20 cellular contexts compared by ENCODE assay signal in genomic region chr15:27665002-27665401, GRCh38.
DNase-seq lines count a peak whose midpoint lies in the region; ATAC-seq, FAIRE-seq and TF ChIP-seq lines count a peak whose summit lies in the region.
"Had no signal": no experiment of that assay in that cellular context is flagged by ENCODE, and none has a peak within 500 bp of the region (broad histone marks: within the 10 kb centered on the region; RNA-seq: fewer than 3 reads in every experiment).

No MANE protein-coding gene starts in this region.

- H3K4me3 ChIP-seq in right lobe of liver, result no peak overlapping the region
- no peak overlapping the region for H3K4me3 ChIP-seq in HepG2 (replicated peaks in 1 of 3; ENCODE audit: insufficient read depth in 1 of 3, low read depth in 2 of 3, low read length in 3 of 3)
- H3K4me3 ChIP-seq: SJSA1 had no signal

- H3K27ac ChIP-seq in right lobe of liver (no peak overlapping the region), HepG2 (ENCODE audit: extremely low read length, insufficient read depth, low read length) (no peak overlapping the region)
- H3K27ac ChIP-seq: SJSA1 had no signal

- intact Hi-C loops in right lobe of liver (cut with DNase I) (no loop called here), HepG2 (cut with micrococcal nuclease; ENCODE audit: unreplicated experiment) (no loop called here)
- intact Hi-C loops in activated T-helper 2 cell treated with anti-CD3 and anti-CD28 coated beads, Interferon-gamma antibody, Interleukin-2, Interleukin-4, amounts not matched to agents 10 μg/mL and 5 μg/mL and 100 μg/mL, durations not matched to agents 14 hours and 24 hours and 36 hours (cut with micrococcal nuclease), result no loop called here

- H3K9ac ChIP-seq in HepG2 (ENCODE audit: insufficient read depth, low read depth, low read length), result no peak overlapping the region

- no peaks in the 10 kb centered on the region for H3K27me3 Mint-ChIP-seq in natural killer cell treated with Interleukin-12 subunit alpha and Interleukin-12 subunit beta and Interleukin-15 and Interleukin-18, amount 100 ng/mL, for 72 hours
- H3K27me3 Mint-ChIP-seq in activated T-helper 2 cell treated with anti-CD3 and anti-CD28 coated beads, Interferon-gamma antibody, Interleukin-2, Interleukin-4, amounts not matched to agents 10 μg/mL and 5 μg/mL and 100 μg/mL, durations not matched to agents 14 hours and 24 hours and 36 hours (ENCODE audit: low read depth), result no peaks in the 10 kb centered on the region

- peak overlapping the region in 1 of 2 donors; percentile 28 for H3K27ac Mint-ChIP-seq in natural killer cell treated with Interleukin-12 subunit alpha and Interleukin-12 subunit beta and Interleukin-15 and Interleukin-18, amount 100 ng/mL, for 72 hours
- H3K27ac Mint-ChIP-seq in activated T-helper 2 cell treated with anti-CD3 and anti-CD28 coated beads, Interferon-gamma antibody, Interleukin-2, Interleukin-4, amounts not matched to agents 10 μg/mL and 5 μg/mL and 100 μg/mL, durations not matched to agents 14 hours and 24 hours and 36 hours, result no peak overlapping the region

- POLR2A ChIA-PET in HepG2 (lab: Yijun Ruan, JAX), result no interaction called here

- no peaks in the 10 kb centered on the region for H3K36me3 Mint-ChIP-seq in natural killer cell treated with Interleukin-12 subunit alpha and Interleukin-12 subunit beta and Interleukin-15 and Interleukin-18, amount 100 ng/mL, for 72 hours
- no peaks in the 10 kb centered on the region for H3K36me3 Mint-ChIP-seq in activated T-helper 2 cell treated with anti-CD3 and anti-CD28 coated beads, Interferon-gamma antibody, Interleukin-2, Interleukin-4, amounts not matched to agents 10 μg/mL and 5 μg/mL and 100 μg/mL, durations not matched to agents 14 hours and 24 hours and 36 hours (ENCODE audit: low read depth)

- H3K36me3 ChIP-seq in right lobe of liver (no peaks in the 10 kb centered on the region), HepG2 (replicated peaks in 1 of 2; ENCODE audit: control insufficient read depth in 1 of 2, insufficient read depth in 2 of 2, low read length in 2 of 2) (no peaks in the 10 kb centered on the region)
- H3K36me3 ChIP-seq: SJSA1 had no signal

- H3K79me2 ChIP-seq in HepG2 (ENCODE audit: insufficient read depth, low read length), result no peaks in the 10 kb centered on the region

- H3K9me3 ChIP-seq in right lobe of liver, result no peaks in the 10 kb centered on the region
- no peaks in the 10 kb centered on the region for H3K9me3 ChIP-seq in HepG2 (ENCODE audit: low read length)

- TF ChIP-seq CTCF in right lobe of liver (IDR thresholded peaks at IDR 0.05), result no peak
- no peak for TF ChIP-seq CTCF in HepG2 (CRISPR knock-in tag; IDR thresholded peaks at IDR 0.05)

- 40% methylated on average over 4 of the region's 5 CpGs for WGBS in right lobe of liver (ENCODE audit: insufficient coverage, low coverage, low lambda C conversion rate, missing lambda C conversion rate)
- WGBS in HepG2 (ENCODE audit: low lambda C conversion rate), result 36% methylated on average over 5 of the region's 5 CpGs

- no peaks in the 10 kb centered on the region for H4K20me1 ChIP-seq in HepG2 (ENCODE audit: insufficient read depth, low read length)

- no peak for TF ChIP-seq RAD21 in HepG2 (CRISPR knock-in tag; IDR thresholded peaks at IDR 0.05)

- peak; percentile 38 to 70 (median 62) for ATAC-seq in right lobe of liver
- no peak for ATAC-seq in HepG2
- ATAC-seq in natural killer cell treated with Interleukin-12 subunit alpha and Interleukin-12 subunit beta and Interleukin-15 and Interleukin-18, amount 100 ng/mL, for 72 hours, result peak in 1 of 2 donors; percentile 41
- ATAC-seq: Right ventricle myocardium inferior had no signal

- TF ChIP-seq POLR2A in right lobe of liver (IDR thresholded peaks at IDR 0.05) (no peak), HepG2 (IDR thresholded peaks at IDR 0.05; ENCODE audit: insufficient read depth in 1 of 2, low read depth in 2 of 2, low read length in 2 of 2) (no peak)

- H3K9me3 Mint-ChIP-seq in natural killer cell treated with Interleukin-12 subunit alpha and Interleukin-12 subunit beta and Interleukin-15 and Interleukin-18, amount 100 ng/mL, for 72 hours, result peaks cover 16% of the 10 kb centered on the region
- peaks cover 16% of the 10 kb centered on the region for H3K9me3 Mint-ChIP-seq in activated T-helper 2 cell treated with anti-CD3 and anti-CD28 coated beads, Interferon-gamma antibody, Interleukin-2, Interleukin-4, amounts not matched to agents 10 μg/mL and 5 μg/mL and 100 μg/mL, durations not matched to agents 14 hours and 24 hours and 36 hours

- peaks cover 0 to 17% of the 10 kb centered on the region in 2 donors for H3K4me1 Mint-ChIP-seq in natural killer cell treated with Interleukin-12 subunit alpha and Interleukin-12 subunit beta and Interleukin-15 and Interleukin-18, amount 100 ng/mL, for 72 hours (ENCODE audit: low read depth in 2 of 2)
- H3K4me1 Mint-ChIP-seq in activated T-helper 2 cell treated with anti-CD3 and anti-CD28 coated beads, Interferon-gamma antibody, Interleukin-2, Interleukin-4, amounts not matched to agents 10 μg/mL and 5 μg/mL and 100 μg/mL, durations not matched to agents 14 hours and 24 hours and 36 hours (ENCODE audit: low read depth), result no peaks in the 10 kb centered on the region

- no peak for FAIRE-seq in HepG2 (lab: Jason Lieb, UNC)
- FAIRE-seq: A204.1, RCC 7860 had no signal

- H3K4me3 Mint-ChIP-seq in natural killer cell treated with Interleukin-12 subunit alpha and Interleukin-12 subunit beta and Interleukin-15 and Interleukin-18, amount 100 ng/mL, for 72 hours, result peak overlapping the region; percentile 43
- H3K4me3 Mint-ChIP-seq in activated T-helper 2 cell treated with anti-CD3 and anti-CD28 coated beads, Interferon-gamma antibody, Interleukin-2, Interleukin-4, amounts not matched to agents 10 μg/mL and 5 μg/mL and 100 μg/mL, durations not matched to agents 14 hours and 24 hours and 36 hours (ENCODE audit: low read depth), result no peak overlapping the region
- H3K4me3 Mint-ChIP-seq: H9 had no signal

- in situ Hi-C loops in HepG2 (cut with HindIII; ENCODE audit: extremely low pct_ligation_motif_present, low pct_unique_long_range_greater_than_20kb), result no loop called here

- no peaks in the 10 kb centered on the region for H3K27me3 ChIP-seq in right lobe of liver
- no peaks in the 10 kb centered on the region; a peak in 1 of 5 replicates for H3K27me3 ChIP-seq in HepG2 (ENCODE audit: control insufficient read depth in 1 of 2, insufficient read depth in 2 of 2, low read length in 2 of 2)

- CTCF ChIA-PET in HepG2 (lab: Yijun Ruan, JAX; ENCODE audit: low intra/inter-chr PET ratio, low total read pairs), result no interaction called here

- no TSS peak for BruUV-seq in HepG2 (replicated peaks; lab: Mats Ljungman, UMichigan)

- DNase-seq in right lobe of liver, result no peak
- no peak for DNase-seq in HepG2 (ENCODE audit: low spot score)
- peak; percentile 44 for DNase-seq in OCI-M1 (lab: John Stamatoyannopoulos, UW)
- DNase-seq in natural killer cell treated with Interleukin-12 subunit alpha and Interleukin-12 subunit beta and Interleukin-15 and Interleukin-18, amount 100 ng/mL, for 72 hours (ENCODE audit: low spot score), result no peak
- no peak for DNase-seq in SKM-1 treated with dmso at 0.1 percent for 144 hours (lab: John Stamatoyannopoulos, UW; ENCODE audit: unreplicated experiment)
- DNase-seq in activated T-helper 2 cell treated with anti-CD3 and anti-CD28 coated beads, Interferon-gamma antibody, Interleukin-2, Interleukin-4, amounts not matched to agents 10 μg/mL and 5 μg/mL and 100 μg/mL, durations not matched to agents 14 hours and 24 hours and 36 hours (ENCODE audit: low spot score), result no peak
- no peak for DNase-seq in COLO668 (lab: John Stamatoyannopoulos, UW; ENCODE audit: unreplicated experiment)
- DNase-seq: COR-L47, DMS79, H9, KG1, NCI-H1092 treated with DMSO at 0.1 percent for 48 hours, NCI-H2029 treated with DMSO at 0.1 percent for 48 hours, NCI-H226, NCI-H524, NCI-H82 had no signal

- H3K4me1 ChIP-seq in right lobe of liver (no peaks in the 10 kb centered on the region), HepG2 (ENCODE audit: insufficient read depth, low read length) (peaks cover 6% of the 10 kb centered on the region; the same call in 1 of the 2 replicates)
- H3K4me1 ChIP-seq: SJSA1 had no signal

- no peak for TF ChIP-seq EP300 in HepG2 (IDR thresholded peaks at IDR 0.05; ENCODE audit: low read depth in 2 of 2, low read length in 2 of 2)
- TF ChIP-seq EP300 in HepG2 (CRISPR knock-in tag; IDR thresholded peaks at IDR 0.05; ENCODE audit: borderline replicate concordance), result no peak

- H2AFZ ChIP-seq in HepG2 (ENCODE audit: low read length), result no peak overlapping the region

- no peak overlapping the region for H3K4me2 ChIP-seq in HepG2 (ENCODE audit: low read depth, low read length)

TF ChIP-seq in HepG2, 621 proteins besides CTCF, POLR2A, EP300 and RAD21:
- TF ChIP-seq BRD4 (CRISPR knock-in tag; IDR thresholded peaks at IDR 0.05) (no peak), ZNF317 (CRISPR knock-in tag; IDR thresholded peaks at IDR 0.05) (no peak), ZNF20 (CRISPR knock-in tag; IDR thresholded peaks at IDR 0.05) (no peak), SRSF9 (IDR thresholded peaks at IDR 0.05; ENCODE audit: borderline replicate concordance, insufficient read depth, low read depth, low read length, poor library complexity, severe bottlenecking) (no peak), ISX (CRISPR knock-in tag; conservative IDR thresholded peaks at IDR 0.05) (no peak), MED1 (CRISPR knock-in tag; IDR thresholded peaks at IDR 0.05) (no peak)
